8 cellular contexts compared by ENCODE assay signal in the genomic region with DNA sequence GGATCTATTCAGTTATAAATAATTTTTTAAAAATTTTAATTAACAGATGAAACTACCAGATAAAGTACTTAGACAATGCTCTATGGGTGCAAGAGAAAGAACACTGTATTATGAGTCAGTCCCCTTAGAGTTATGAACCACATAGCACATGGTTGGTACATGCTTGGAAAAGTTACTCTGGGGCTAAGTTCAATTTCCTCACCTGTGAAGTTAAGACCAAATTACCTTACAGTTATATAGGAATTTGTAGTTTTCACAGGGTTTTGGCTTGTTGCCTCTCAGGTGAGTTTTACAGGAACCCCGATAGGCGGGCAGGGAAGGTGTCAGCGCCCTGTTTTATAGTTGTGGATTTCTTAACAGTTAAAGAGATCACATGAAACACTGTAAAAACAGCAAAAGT. TPM values are rescaled to one million over a fixed set of nuclear protein-coding genes. Genes with fewer than 3 reads are reported as not detected.
A peak's percentile ranks its signal among the peaks of the same experiment; 100 is the strongest.
DNase-seq lines count a peak whose midpoint lies in the region; ATAC-seq and TF ChIP-seq lines count a peak whose summit lies in the region.

No MANE protein-coding gene starts in this region.

- H3K4me3 ChIP-seq in HFF-Myc (replicated peaks; ENCODE audit: low read depth, low read length) (peak overlapping the region; percentile 81), adipocyte (ENCODE audit: low read length) (peak overlapping the region; percentile 99), left lung (peak overlapping the region; percentile 89 to 98), tibial artery (peak overlapping the region; percentile 65 to 83)

- H3K36me3 ChIP-seq in adipocyte (ENCODE audit: control insufficient read depth, insufficient read depth, low read length, severe bottlenecking) (no peaks in the 10 kb centered on the region), left lung (no peaks in the 10 kb centered on the region), tibial artery (no peaks in the 10 kb centered on the region)

- peak overlapping the region; percentile 99 for H3K9ac ChIP-seq in adipocyte (ENCODE audit: low read length)

- H3K27ac ChIP-seq in left lung (peak overlapping the region in 1 of 2 donors; percentile 90), tibial artery (peak overlapping the region; percentile 89 to 93)

- intact Hi-C loops in left lung (cut with DNase I): no loop called here
- intact Hi-C loops in tibial artery (cut with DNase I; ENCODE audit: low total_unique reads): no loop called here

- DNase-seq in A172 (ENCODE audit: low spot score) (peak; percentile 10), HFF-Myc (ENCODE audit: extremely low read depth, low read depth) (no peak), adipocyte (ENCODE audit: low read depth) (peak; percentile 52), left lung (no peak), tibial artery (no peak), mucosa of gallbladder (ENCODE audit: low spot score) (no peak), mesenteric fat pad (ENCODE audit: low spot score) (no peak), GM10266 (ENCODE audit: extremely low spot score) (no peak)

- no peak for ATAC-seq in left lung

- no peaks in the 10 kb centered on the region for H3K9me3 ChIP-seq in adipocyte (ENCODE audit: control insufficient read depth, low read length)
- H3K9me3 ChIP-seq in left lung: no peaks in the 10 kb centered on the region
- no peaks in the 10 kb centered on the region for H3K9me3 ChIP-seq in tibial artery

- no peaks in the 10 kb centered on the region for H3K27me3 ChIP-seq in adipocyte (replicated peaks; ENCODE audit: control insufficient read depth, insufficient read depth, low read length)
- no peaks in the 10 kb centered on the region for H3K27me3 ChIP-seq in left lung
- no peaks in the 10 kb centered on the region for H3K27me3 ChIP-seq in tibial artery

- TF ChIP-seq CTCF in HFF-Myc (IDR thresholded peaks at IDR 0.05; ENCODE audit: low read depth, low read length, missing control alignments): no peak
- TF ChIP-seq CTCF in left lung (IDR thresholded peaks at IDR 0.05): no peak
- no peak for TF ChIP-seq CTCF in tibial artery (IDR thresholded peaks at IDR 0.05)
- no peak for TF ChIP-seq CTCF in GM10266 (IDR thresholded peaks at IDR 0.05; ENCODE audit: control insufficient read depth, insufficient read depth, low read depth, missing control alignments)

- H3K4me1 ChIP-seq in adipocyte (ENCODE audit: control insufficient read depth, insufficient read depth, low read length) (peaks cover 33% of the 10 kb centered on the region), left lung (peaks cover 15 to 38% of the 10 kb centered on the region in 2 donors), tibial artery (peaks cover 0 to 46% (median 19%) of the 10 kb centered on the region in 4 donors)

RNA-seq across cellular contexts. Expression of a gene that starts 1.2 kb away (rescaled TPM):
- 49.0 and 62.3 TPM in 2 replicates for total RNA-seq in A172 (2014; rRNA removed; shearing (Covaris generic))
- 10 to 100 TPM; 71.4 to 73.0 TPM for total RNA-seq in left lung
- 56.7 TPM for total RNA-seq in mucosa of gallbladder
- total RNA-seq in mesenteric fat pad: 55.1 TPM

RNA-seq across cellular contexts. Expression of a gene that starts 48.9 kb away (rescaled TPM):
- total RNA-seq in A172 (2014; rRNA removed; shearing (Covaris generic)): 0.17 TPM in 1 of 2 replicates, not detected in the other
- not detected for total RNA-seq in left lung
- total RNA-seq in mucosa of gallbladder: 0.23 TPM
- not detected for total RNA-seq in mesenteric fat pad

Comparison
In these comparisons a context has a peak if more than half of its experiments do, and no peak if none do; other contexts are left out.
1. DNase-seq: peak in A172 (single experiment) and adipocyte (single experiment); none in HFF-Myc (single experiment), left lung (0 of 2), tibial artery (0 of 2), mucosa of gallbladder (single experiment), mesenteric fat pad (single experiment) and GM10266 (single experiment).
2. Peak in every context shown above with its lines, with median percentiles within 50 percentile points of each other: H3K4me3 ChIP-seq.